In genomic region chr17:37747222-37747621, GRCh38 we compare ENCODE assay signal across 20 cellular contexts. TPM values are rescaled to one million over a fixed set of nuclear protein-coding genes. Genes with fewer than 3 reads are reported as not detected.
DNase-seq lines count a peak whose midpoint lies in the region; ATAC-seq, FAIRE-seq and TF ChIP-seq lines count a peak whose summit lies in the region.
"Had no signal": no experiment of that assay in that cellular context is flagged by ENCODE, and none has a peak within 500 bp of the region (broad histone marks: within the 10 kb centered on the region; RNA-seq: fewer than 3 reads in every experiment).

No MANE protein-coding gene starts in this region.

- H3K27me3 ChIP-seq in Caco-2 (replicated peaks; ENCODE audit: control insufficient read depth, insufficient read depth, low read length) (no peaks in the 10 kb centered on the region), GM12878 (replicated peaks in 1 of 2; ENCODE audit: control insufficient read depth in 2 of 2, insufficient read depth in 2 of 2, low read length in 1 of 2) (peaks cover 0 to 13% of the 10 kb centered on the region in 2 experiments; a peak in 2 of 4 replicates), kidney epithelial cell (ENCODE audit: control insufficient read depth, insufficient read depth, low read length) (no peaks in the 10 kb centered on the region), smooth muscle cell (ENCODE audit: low read depth) (peaks cover 90% of the 10 kb centered on the region), right atrium auricular region (peaks cover 17 to 31% of the 10 kb centered on the region in 2 donors)

- H3K27ac ChIP-seq in GM12878 (ENCODE audit: control insufficient read depth, insufficient read depth): no peak overlapping the region
- H3K27ac ChIP-seq in smooth muscle cell (ENCODE audit: low read depth): no peak overlapping the region
- no peak overlapping the region for H3K27ac ChIP-seq in right atrium auricular region

- no peak for TF ChIP-seq RAD21 in GM12878 (IDR thresholded peaks at IDR 0.05; ENCODE audit: insufficient read depth, low read depth, low read length)

- no peaks in the 10 kb centered on the region for H3K36me3 ChIP-seq in Caco-2 (ENCODE audit: control insufficient read depth, insufficient read depth, low read length)
- H3K36me3 ChIP-seq in GM12878 (ENCODE audit: control insufficient read depth in 2 of 2, insufficient read depth in 2 of 2, low read length in 1 of 2): no peaks in the 10 kb centered on the region
- no peaks in the 10 kb centered on the region for H3K36me3 ChIP-seq in kidney epithelial cell (ENCODE audit: control insufficient read depth, insufficient read depth, low read length)
- no peaks in the 10 kb centered on the region for H3K36me3 ChIP-seq in smooth muscle cell (ENCODE audit: low read depth)
- H3K36me3 ChIP-seq in right atrium auricular region: no peaks in the 10 kb centered on the region

- in situ Hi-C loops in GM12878 (cut with MboI): no loop called here

- no peak overlapping the region for H3K9ac ChIP-seq in GM12878 (ENCODE audit: control insufficient read depth, insufficient read depth, low read length)
- no peak overlapping the region for H3K9ac ChIP-seq in smooth muscle cell (ENCODE audit: low read depth)

- TF ChIP-seq EP300 in GM12878 (IDR thresholded peaks at IDR 0.05; ENCODE audit: borderline replicate concordance in 1 of 2, control insufficient read depth in 1 of 2, low read depth in 2 of 2, low read length in 2 of 2): no peak

- CTCF ChIA-PET in Caco-2 (lab: Charles Lee) (no interaction called here), GM12878 (lab: Yijun Ruan, JAX) (interaction anchor here (0.5 to 5.1 kb wide), 13 partner anchors 18 to 139 kb away, joined by 3 to 58 read pairs (median 5); no protein-coding TSS in a partner anchor)

- H3K36me3 Mint-ChIP-seq in Caco-2 (ENCODE audit: insufficient read depth, unreplicated experiment): peaks cover 42% of the 10 kb centered on the region

- H3K4me2 ChIP-seq in GM12878 (ENCODE audit: control insufficient read depth, insufficient read depth) (no peak overlapping the region), smooth muscle cell (no peak overlapping the region)

- DNase-seq in Caco-2 (no peak), GM12878 (ENCODE audit: low read depth, low spot score) (no peak), kidney epithelial cell (ENCODE audit: low read depth) (no peak), smooth muscle cell (lab: John Stamatoyannopoulos, UW; ENCODE audit: unreplicated experiment) (no peak), right atrium auricular region (ENCODE audit: low spot score) (no peak), NCI-H1105 treated with DMSO at 0.1 percent for 48 hours (lab: John Stamatoyannopoulos, UW) (no peak)
- DNase-seq: CD4-positive, alpha-beta T cell; H7; HFFc6; KBM-7; NCI-H1417; NCI-H187 treated with DMSO at 0.1 percent for 48 hours; NCI-H226; NCI-H524 treated with DMSO at 0.1 percent for 48 hours; PC-3; RPMI8226; SHP77 treated with DMSO at 0.1 percent for 48 hours had no signal

- BruUV-seq in Caco-2 (replicated peaks; lab: Mats Ljungman, UMichigan) (no TSS peak), GM12878 (replicated peaks; lab: Mats Ljungman, UMichigan) (no TSS peak)

- SMC1A ChIA-PET in GM12878 (lab: Charles Lee; ENCODE audit: uncharacterized antibody, unreplicated experiment): interaction anchor here (0.8 to 8.5 kb wide), 8 partner anchors 8 to 45 kb away, joined by 3 to 167 read pairs (median 6); no protein-coding TSS in a partner anchor

- no peak for ATAC-seq in GM12878
- no peak for ATAC-seq in GM19351 (IDR thresholded peaks at IDR 0.05; ENCODE audit: unreplicated experiment)
- ATAC-seq: PC-3 had no signal

- FAIRE-seq in GM12878 (lab: Jason Lieb, UNC): no peak
- FAIRE-seq: A204.1 had no signal

- RAD21 ChIA-PET in GM12878 (lab: Charles Lee; ENCODE audit: unreplicated experiment): interaction anchor here (1.9 to 5.0 kb wide), 6 partner anchors 14 to 44 kb away, joined by 6 to 41 read pairs (median 16); no protein-coding TSS in a partner anchor

- H2AFZ ChIP-seq in GM12878 (ENCODE audit: control insufficient read depth, low read depth, low read length) (no peak overlapping the region), smooth muscle cell (ENCODE audit: low read depth) (no peak overlapping the region)

- POLR2A ChIA-PET in Caco-2 (lab: Charles Lee) (no interaction called here), GM12878 (lab: Charles Lee) (interaction anchor here (0.9 to 4.4 kb wide), 3 partner anchors 19 to 81 kb away, joined by 3 to 44 read pairs (median 11); no protein-coding TSS in a partner anchor)

- no peaks in the 10 kb centered on the region for H3F3A ChIP-seq in smooth muscle cell (ENCODE audit: low read depth)

- no peaks in the 10 kb centered on the region; the same call in none of the 2 replicates for H3K79me2 ChIP-seq in GM12878 (ENCODE audit: control insufficient read depth, insufficient read depth, low read length)
- H3K79me2 ChIP-seq in smooth muscle cell (ENCODE audit: low read depth): no peaks in the 10 kb centered on the region

- H3K4me3 ChIP-seq in Caco-2 (ENCODE audit: low read depth, low read length): no peak overlapping the region
- no peak overlapping the region for H3K4me3 ChIP-seq in GM12878
- peak overlapping the region; percentile 95 for H3K4me3 ChIP-seq in kidney epithelial cell (ENCODE audit: low read depth, low read length)
- H3K4me3 ChIP-seq in smooth muscle cell: peak overlapping the region; percentile 51
- H3K4me3 ChIP-seq in right atrium auricular region: no peak overlapping the region

- no peaks in the 10 kb centered on the region for H3K27me3 Mint-ChIP-seq in Caco-2 (ENCODE audit: insufficient read depth, unreplicated experiment)

- H3K27ac Mint-ChIP-seq in Caco-2 (ENCODE audit: unreplicated experiment): no peak overlapping the region
- H3K27ac Mint-ChIP-seq: CD4-positive, alpha-beta T cell; HFFc6 had no signal

- TF ChIP-seq CTCF in Caco-2 (IDR thresholded peaks at IDR 0.05; ENCODE audit: insufficient read depth in 1 of 2, low read depth in 1 of 2, low read length in 1 of 2, severe bottlenecking in 1 of 2, unreplicated experiment in 1 of 2) (no peak), GM12878 (IDR thresholded peaks at IDR 0.05 in 2 of 3, conservative IDR thresholded peaks at IDR 0.05 in 1 of 3; ENCODE audit: control insufficient read depth in 2 of 3, extremely low read depth in 1 of 3, insufficient read depth in 1 of 3, low read depth in 3 of 3, low read length in 3 of 3) (no peak), kidney epithelial cell (IDR thresholded peaks at IDR 0.05; ENCODE audit: insufficient read depth, low read length, poor library complexity, severe bottlenecking) (no peak), smooth muscle cell (IDR thresholded peaks at IDR 0.05; ENCODE audit: borderline replicate concordance, insufficient read depth, poor library complexity, severe bottlenecking) (no peak), right atrium auricular region (IDR thresholded peaks at IDR 0.05) (no peak)

- H3K4me3 Mint-ChIP-seq in Caco-2 (ENCODE audit: unreplicated experiment): peak overlapping the region; percentile 100
- H3K4me3 Mint-ChIP-seq: CD4-positive, alpha-beta T cell; HFFc6 had no signal

- H3K9me3 ChIP-seq in Caco-2 (no peaks in the 10 kb centered on the region), GM12878 (replicated peaks; ENCODE audit: control insufficient read depth, insufficient read depth, low read length) (no peaks in the 10 kb centered on the region), smooth muscle cell (replicated peaks; ENCODE audit: low read depth) (no peaks in the 10 kb centered on the region), right atrium auricular region (no peaks in the 10 kb centered on the region)

- WGBS in GM12878 (ENCODE audit: insufficient coverage, insufficient replicate concordance, low lambda C conversion rate, missing lambda C conversion rate): 82% methylated on average over 2 of the region's 2 CpGs
- 92% methylated on average over 2 of the region's 2 CpGs for WGBS in smooth muscle cell (ENCODE audit: low lambda C conversion rate)

- TF ChIP-seq POLR2A in GM12878 (IDR thresholded peaks at IDR 0.05; ENCODE audit: low read depth, low read length): no peak

- no peaks in the 10 kb centered on the region for H3K9me3 Mint-ChIP-seq in Caco-2 (ENCODE audit: unreplicated experiment)
- H3K9me3 Mint-ChIP-seq: CD4-positive, alpha-beta T cell; HFFc6 had no signal

- intact Hi-C loops in Caco-2 (cut with micrococcal nuclease; ENCODE audit: unreplicated experiment) (no loop called here), GM12878 (cut with micrococcal nuclease; ENCODE audit: unreplicated experiment) (no loop called here)

- H3K4me1 ChIP-seq in Caco-2 (peaks cover 12% of the 10 kb centered on the region; the same call in 1 of the 2 replicates), GM12878 (ENCODE audit: control insufficient read depth, insufficient read depth, low read length) (peaks cover 48% of the 10 kb centered on the region), smooth muscle cell (ENCODE audit: low read depth) (peaks cover 30% of the 10 kb centered on the region), right atrium auricular region (peaks cover 0 to 29% of the 10 kb centered on the region in 2 donors)

- H4K20me1 ChIP-seq in GM12878 (ENCODE audit: control insufficient read depth, insufficient read depth) (no peaks in the 10 kb centered on the region), smooth muscle cell (ENCODE audit: low read depth) (no peaks in the 10 kb centered on the region)

- H3K4me1 Mint-ChIP-seq in Caco-2 (ENCODE audit: low read depth, unreplicated experiment): peaks cover 17% of the 10 kb centered on the region

RNA-seq across cellular contexts. Expression of gene HNF1B, which starts 2.4 kb away (rescaled TPM):
- 36.9 TPM in 2 replicates for total RNA-seq in Caco-2 (2022)
- 6.5 and 7.0 TPM in 2 replicates for total RNA-seq in GM12878 (2013; cell fraction: nucleolus; rRNA removed)
- total RNA-seq in GM12878 (2014; rRNA removed): 0.82 and 0.96 TPM in 2 replicates
- total RNA-seq in GM12878 (2014; rRNA removed; fragmentation: Illumina TruSeq; extraction: Trizol): 0.76 and 0.78 TPM in 2 replicates
- total RNA-seq in GM12878 (2021): 2.6 and 2.7 TPM in 2 replicates
- 1.2 TPM for polyA plus RNA-seq in GM12878 (2011; ENCODE audit: low read depth)
- 7.3 and 12.7 TPM in 2 replicates for polyA plus RNA-seq in GM12878 (2011; rRNA removed)
- 24.6 and 26.0 TPM in 2 replicates for polyA plus RNA-seq in GM12878 (2011; cell fraction: cytosol; rRNA removed)
- polyA plus RNA-seq in GM12878 (2011; cell fraction: nucleus; rRNA removed): 33.4 and 44.8 TPM in 2 replicates
- polyA plus RNA-seq in GM12878 (2012): 1.6 and 2.2 TPM in 2 replicates
- polyA plus RNA-seq in GM12878 (2014; fragmentation: Illumina TruSeq; extraction: Trizol): 1.6 and 2.2 TPM in 2 replicates
- under 1 TPM; 0.51 to 0.93 TPM for polyA plus RNA-seq in GM12878 (2014; fragmentation: Nextera tagmentation; extraction: Ambion mirVana)
- 2.0 and 2.2 TPM in 2 replicates for polyA plus RNA-seq in GM12878 (2014; rRNA removed)
- 1 to 10 TPM; 1.6 to 2.3 TPM for polyA plus RNA-seq in GM12878 (2016; fragmentation: Nextera tagmentation; extraction: Ambion mirVana)
- polyA minus RNA-seq in GM12878 (2011; rRNA and poly(A)+ RNA removed): 16.3 and 30.9 TPM in 2 replicates
- 8.2 and 9.0 TPM in 2 replicates for polyA minus RNA-seq in GM12878 (2011; cell fraction: cytosol; rRNA and poly(A)+ RNA removed)
- 21.3 and 36.1 TPM in 2 replicates for polyA minus RNA-seq in GM12878 (2011; cell fraction: nucleus; rRNA and poly(A)+ RNA removed)
- total RNA-seq in kidney epithelial cell: 15.1 and 20.7 TPM in 2 replicates
- not detected in 2 replicates for total RNA-seq in smooth muscle cell
- not detected in 2 replicates for polyA plus RNA-seq in smooth muscle cell
- not detected for total RNA-seq in right atrium auricular region
- total RNA-seq: CD4-positive, alpha-beta T cell; HFFc6 had no signal
- polyA plus RNA-seq: BJ had no signal

Comparison
In these comparisons a context has a peak if more than half of its experiments do, and no peak if none do; other contexts are left out.
1. H3K4me3 ChIP-seq: peak in kidney epithelial cell (single experiment) and smooth muscle cell (single experiment); none in Caco-2 (single experiment), GM12878 (single experiment) and right atrium auricular region (0 of 2).